1 cellular context compared by ENCODE assay signal in genomic region chr1:204411451-204412245, GRCh38.
TF ChIP-seq lines count a peak whose summit lies in the region.

TSS of gene PPP1R15B (minus strand) at chr1:204411817. CDS start at chr1:204411411, 406 bp downstream.

TF ChIP-seq in HepG2, 621 proteins besides CTCF, POLR2A, EP300 and RAD21 (continued from another document and continues in another):
- TF ChIP-seq ZSCAN5A (CRISPR knock-in tag; IDR thresholded peaks at IDR 0.05; ENCODE audit: borderline replicate concordance): 0 out of 2 replicates have a peak, but pooled peaks have one; percentile 14
- no peak for TF ChIP-seq PBX2 (CRISPR knock-in tag; IDR thresholded peaks at IDR 0.05)
- 0 out of 2 replicates have a peak, but pooled peaks have one; percentile 26 for TF ChIP-seq ZNF616 (CRISPR knock-in tag; IDR thresholded peaks at IDR 0.05; ENCODE audit: low read depth)
- TF ChIP-seq LCORL (IDR thresholded peaks at IDR 0.05): no peak
- TF ChIP-seq LCORL (CRISPR knock-in tag; IDR thresholded peaks at IDR 0.05): peak; percentile 39; the same call in 1 of the 2 replicates
- TF ChIP-seq ZNF367 (CRISPR knock-in tag; IDR thresholded peaks at IDR 0.05; ENCODE audit: borderline replicate concordance): no peak
- peak; percentile 87 for TF ChIP-seq DMAP1 (CRISPR knock-in tag; IDR thresholded peaks at IDR 0.05)
- peak; percentile 68; the same call in 1 of the 2 replicates for TF ChIP-seq SMAD1 (CRISPR knock-in tag; IDR thresholded peaks at IDR 0.05; ENCODE audit: borderline replicate concordance, low read depth)
- 0 out of 2 replicates have a peak, but pooled peaks have one; percentile 44 for TF ChIP-seq ZNF143 (CRISPR knock-in tag; IDR thresholded peaks at IDR 0.05)
- peak; percentile 69 for TF ChIP-seq MED1 (CRISPR knock-in tag; IDR thresholded peaks at IDR 0.05)
- 0 out of 2 replicates have a peak, but pooled peaks have one; percentile 41 for TF ChIP-seq ZNF510 (CRISPR knock-in tag; IDR thresholded peaks at IDR 0.05; ENCODE audit: low read depth)
- TF ChIP-seq PLSCR1 (CRISPR knock-in tag; IDR thresholded peaks at IDR 0.05; ENCODE audit: borderline replicate concordance): no peak
- TF ChIP-seq KDM5B (CRISPR knock-in tag; IDR thresholded peaks at IDR 0.05; ENCODE audit: borderline replicate concordance): peak; percentile 64; the same call in 1 of the 2 replicates
- no peak for TF ChIP-seq ZNF775 (CRISPR knock-in tag; IDR thresholded peaks at IDR 0.05; ENCODE audit: borderline replicate concordance)
- 0 out of 2 replicates have a peak, but pooled peaks have one; percentile 50 for TF ChIP-seq ZNF589 (CRISPR knock-in tag; conservative IDR thresholded peaks at IDR 0.05)
- no peak for TF ChIP-seq ZNF326 (CRISPR knock-in tag; IDR thresholded peaks at IDR 0.05; ENCODE audit: borderline replicate concordance)
- TF ChIP-seq HOMEZ (CRISPR knock-in tag; IDR thresholded peaks at IDR 0.05; ENCODE audit: low read depth): no peak
- TF ChIP-seq GMEB1 (CRISPR knock-in tag; IDR thresholded peaks at IDR 0.05; ENCODE audit: borderline replicate concordance): peak; percentile 99
- 0 out of 2 replicates have a peak, but pooled peaks have one; percentile 56 for TF ChIP-seq ZNF224 (CRISPR knock-in tag; IDR thresholded peaks at IDR 0.05)
- TF ChIP-seq ZNF564 (CRISPR knock-in tag; IDR thresholded peaks at IDR 0.05): 0 out of 2 replicates have a peak, but pooled peaks have one; percentile 23
- peak; percentile 49; the same call in 1 of the 2 replicates for TF ChIP-seq MZF1 (CRISPR knock-in tag; IDR thresholded peaks at IDR 0.05; ENCODE audit: borderline replicate concordance)
- peak; percentile 77 for TF ChIP-seq GABPA (IDR thresholded peaks at IDR 0.05; ENCODE audit: low read depth, low read length)
- peak; percentile 94 for TF ChIP-seq GABPA (CRISPR knock-in tag; IDR thresholded peaks at IDR 0.05; ENCODE audit: low read depth)
- peak; percentile 80 for TF ChIP-seq KDM2A (CRISPR knock-in tag; IDR thresholded peaks at IDR 0.05; ENCODE audit: borderline replicate concordance, low read depth)
- TF ChIP-seq TSC22D2 (CRISPR knock-in tag; IDR thresholded peaks at IDR 0.05; ENCODE audit: borderline replicate concordance): no peak
- peak; percentile 76; the same call in 1 of the 2 replicates for TF ChIP-seq ZBTB25 (CRISPR knock-in tag; IDR thresholded peaks at IDR 0.05)
- no peak for TF ChIP-seq ATF7-NPFF (CRISPR knock-in tag; IDR thresholded peaks at IDR 0.05; ENCODE audit: low read depth)
- peak; percentile 55; the same call in 1 of the 2 replicates for TF ChIP-seq ESRRA (CRISPR knock-in tag; IDR thresholded peaks at IDR 0.05; ENCODE audit: low read depth)
- no peak for TF ChIP-seq NONO (IDR thresholded peaks at IDR 0.05)
- TF ChIP-seq NONO (CRISPR knock-in tag; conservative IDR thresholded peaks at IDR 0.05): peak; percentile 83
- 0 out of 2 replicates have a peak, but pooled peaks have one; percentile 35 for TF ChIP-seq ATF5 (CRISPR knock-in tag; IDR thresholded peaks at IDR 0.05; ENCODE audit: low read depth)
- 0 out of 2 replicates have a peak, but pooled peaks have one; percentile 63 for TF ChIP-seq ZNF850 (CRISPR knock-in tag; conservative IDR thresholded peaks at IDR 0.05)
- peak; percentile 6; the same call in 1 of the 2 replicates for TF ChIP-seq ZBTB33 (CRISPR knock-in tag; IDR thresholded peaks at IDR 0.05)
- TF ChIP-seq POGZ (CRISPR knock-in tag; IDR thresholded peaks at IDR 0.05): peak; percentile 62
- no peak for TF ChIP-seq ZNF781 (CRISPR knock-in tag; IDR thresholded peaks at IDR 0.05; ENCODE audit: borderline replicate concordance, not compliant biosample characterization)
- peak; percentile 76 for TF ChIP-seq NFYB (CRISPR knock-in tag; IDR thresholded peaks at IDR 0.05)
- TF ChIP-seq ZNF431 (CRISPR knock-in tag; IDR thresholded peaks at IDR 0.05; ENCODE audit: borderline replicate concordance, low read depth): peak; percentile 56; the same call in 1 of the 2 replicates
- TF ChIP-seq PHF20 (CRISPR knock-in tag; IDR thresholded peaks at IDR 0.05): peak; percentile 73
- TF ChIP-seq AHR (CRISPR knock-in tag; IDR thresholded peaks at IDR 0.05): no peak
- TF ChIP-seq CBX2 (IDR thresholded peaks at IDR 0.05; ENCODE audit: low read depth, low read length): no peak
- TF ChIP-seq CBX2 (CRISPR knock-in tag; IDR thresholded peaks at IDR 0.05; ENCODE audit: low read depth): no peak
- no peak for TF ChIP-seq ATF7 (IDR thresholded peaks at IDR 0.05)
- no peak for TF ChIP-seq ATF7 (CRISPR knock-in tag; IDR thresholded peaks at IDR 0.05)
- TF ChIP-seq ZNF235 (CRISPR knock-in tag; IDR thresholded peaks at IDR 0.05; ENCODE audit: borderline replicate concordance): no peak
- TF ChIP-seq ZNF124 (CRISPR knock-in tag; IDR thresholded peaks at IDR 0.05): peak; percentile 20; the same call in 1 of the 2 replicates
- 0 out of 2 replicates have a peak, but pooled peaks have one; percentile 19 for TF ChIP-seq RFXAP (CRISPR knock-in tag; IDR thresholded peaks at IDR 0.05; ENCODE audit: borderline replicate concordance)
- no peak for TF ChIP-seq MBD4 (IDR thresholded peaks at IDR 0.05; ENCODE audit: borderline replicate concordance, low read length)
- peak; percentile 27; the same call in 1 of the 2 replicates for TF ChIP-seq MIXL1 (CRISPR knock-in tag; IDR thresholded peaks at IDR 0.05)
- TF ChIP-seq ZNF720 (CRISPR knock-in tag; IDR thresholded peaks at IDR 0.05): no peak
- TF ChIP-seq ZNF841 (CRISPR knock-in tag; IDR thresholded peaks at IDR 0.05; ENCODE audit: borderline replicate concordance): 0 out of 2 replicates have a peak, but pooled peaks have one; percentile 63
- peak; percentile 94 for TF ChIP-seq ELF1 (CRISPR knock-in tag; IDR thresholded peaks at IDR 0.05)
- TF ChIP-seq MNT (IDR thresholded peaks at IDR 0.05): no peak
- peak; percentile 97 for TF ChIP-seq ZNF740 (CRISPR knock-in tag; IDR thresholded peaks at IDR 0.05)
- 0 out of 2 replicates have a peak, but pooled peaks have one; percentile 48 for TF ChIP-seq ZBTB14 (CRISPR knock-in tag; IDR thresholded peaks at IDR 0.05)
- TF ChIP-seq GTF3A (CRISPR knock-in tag; conservative IDR thresholded peaks at IDR 0.05): no peak
- TF ChIP-seq ZNF562 (CRISPR knock-in tag; IDR thresholded peaks at IDR 0.05; ENCODE audit: borderline replicate concordance): no peak
- no peak for TF ChIP-seq HMGA1 (CRISPR knock-in tag; conservative IDR thresholded peaks at IDR 0.05)
- no peak for TF ChIP-seq CHD4 (IDR thresholded peaks at IDR 0.05; ENCODE audit: borderline replicate concordance, low read length)
- no peak for TF ChIP-seq SUZ12 (IDR thresholded peaks at IDR 0.05; ENCODE audit: low read depth, low read length)
